19 cellular contexts compared by ENCODE assay signal in the genomic region with DNA sequence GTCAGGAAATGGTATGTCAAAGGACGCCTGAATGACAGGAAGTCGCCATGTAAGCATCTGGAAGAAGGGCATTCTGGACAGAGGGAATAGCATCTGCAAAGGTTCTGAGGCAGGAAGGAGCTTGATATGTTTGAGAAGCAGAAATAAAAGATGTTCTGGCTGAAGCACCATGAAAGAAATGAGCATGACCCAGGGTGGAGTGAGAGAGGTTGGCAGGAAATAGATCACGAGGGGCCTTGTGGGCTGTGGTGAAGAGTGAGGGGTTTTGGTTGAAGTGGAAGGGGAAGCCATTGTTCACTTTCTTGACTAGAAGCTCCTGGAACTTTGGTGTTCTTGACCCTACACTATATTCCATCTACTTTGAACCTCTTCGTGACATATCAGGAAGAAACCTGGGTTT.
DNase-seq lines count a peak whose midpoint lies in the region; ATAC-seq lines count a peak whose summit lies in the region.
"Had no signal": no experiment of that assay in that cellular context is flagged by ENCODE, and none has a peak within 500 bp of the region (broad histone marks: within the 10 kb centered on the region; RNA-seq: fewer than 3 reads in every experiment).

No MANE protein-coding gene starts in this region.

- H3K4me3 Mint-ChIP-seq in activated naive CD8-positive, alpha-beta T cell treated with anti-CD3 and anti-CD28 coated beads, Interleukin-2, amount 50 U/mL, for 24 hours: peak overlapping the region; percentile 53
- peak overlapping the region; percentile 38 for H3K4me3 Mint-ChIP-seq in stimulated activated naive CD8-positive, alpha-beta T cell treated with anti-CD3 and anti-CD28 coated beads, Interleukin-15, Interleukin-2, amounts not matched to agents 100 ng/mL and 50 ng/mL, for 24 hours
- H3K4me3 Mint-ChIP-seq: central memory CD8-positive, alpha-beta T cell; neural progenitor cell had no signal

- no peak for ATAC-seq in activated naive CD8-positive, alpha-beta T cell treated with anti-CD3 and anti-CD28 coated beads, Interleukin-2, amount 50 U/mL, for 24 hours
- ATAC-seq in HG03095 (IDR thresholded peaks at IDR 0.05; ENCODE audit: unreplicated experiment) (no peak), HG03378 (IDR thresholded peaks at IDR 0.05; ENCODE audit: unreplicated experiment) (no peak)
- ATAC-seq: psoas muscle, Right ventricle myocardium inferior had no signal

- peaks cover 67% of the 10 kb centered on the region for H3K4me1 Mint-ChIP-seq in activated naive CD8-positive, alpha-beta T cell treated with anti-CD3 and anti-CD28 coated beads, Interleukin-2, amount 50 U/mL, for 24 hours
- H3K4me1 Mint-ChIP-seq in stimulated activated naive CD8-positive, alpha-beta T cell treated with anti-CD3 and anti-CD28 coated beads, Interleukin-15, Interleukin-2, amounts not matched to agents 100 ng/mL and 50 ng/mL, for 24 hours (ENCODE audit: low read depth): peaks cover 66% of the 10 kb centered on the region
- H3K4me1 Mint-ChIP-seq: neural progenitor cell had no signal

- H3K9me3 Mint-ChIP-seq in activated naive CD8-positive, alpha-beta T cell treated with anti-CD3 and anti-CD28 coated beads, Interleukin-2, amount 50 U/mL, for 24 hours: peaks cover 6% of the 10 kb centered on the region
- no peaks in the 10 kb centered on the region for H3K9me3 Mint-ChIP-seq in stimulated activated naive CD8-positive, alpha-beta T cell treated with anti-CD3 and anti-CD28 coated beads, Interleukin-15, Interleukin-2, amounts not matched to agents 100 ng/mL and 50 ng/mL, for 24 hours
- H3K9me3 Mint-ChIP-seq: central memory CD8-positive, alpha-beta T cell had no signal

- peak overlapping the region; percentile 94 for H3K27ac Mint-ChIP-seq in activated naive CD8-positive, alpha-beta T cell treated with anti-CD3 and anti-CD28 coated beads, Interleukin-2, amount 50 U/mL, for 24 hours
- H3K27ac Mint-ChIP-seq in stimulated activated naive CD8-positive, alpha-beta T cell treated with anti-CD3 and anti-CD28 coated beads, Interleukin-15, Interleukin-2, amounts not matched to agents 100 ng/mL and 50 ng/mL, for 24 hours: peak overlapping the region; percentile 86
- H3K27ac Mint-ChIP-seq: neural progenitor cell had no signal

- H3K36me3 Mint-ChIP-seq in activated naive CD8-positive, alpha-beta T cell treated with anti-CD3 and anti-CD28 coated beads, Interleukin-2, amount 50 U/mL, for 24 hours (ENCODE audit: low read depth): no peaks in the 10 kb centered on the region
- H3K36me3 Mint-ChIP-seq in stimulated activated naive CD8-positive, alpha-beta T cell treated with anti-CD3 and anti-CD28 coated beads, Interleukin-15, Interleukin-2, amounts not matched to agents 100 ng/mL and 50 ng/mL, for 24 hours (ENCODE audit: low read depth): no peaks in the 10 kb centered on the region
- H3K36me3 Mint-ChIP-seq: neural progenitor cell had no signal

- H3K27me3 Mint-ChIP-seq in activated naive CD8-positive, alpha-beta T cell treated with anti-CD3 and anti-CD28 coated beads, Interleukin-2, amount 50 U/mL, for 24 hours: no peaks in the 10 kb centered on the region
- no peaks in the 10 kb centered on the region for H3K27me3 Mint-ChIP-seq in stimulated activated naive CD8-positive, alpha-beta T cell treated with anti-CD3 and anti-CD28 coated beads, Interleukin-15, Interleukin-2, amounts not matched to agents 100 ng/mL and 50 ng/mL, for 24 hours

- DNase-seq in activated gamma-delta T cell treated with Interleukin-2 at 50 U/mL for 16 hours (peak; percentile 22), activated gamma-delta T cell (lab: John Stamatoyannopoulos, UW) (no peak), T-helper 22 cell (ENCODE audit: low read depth) (peak; percentile 19), G401 (ENCODE audit: low spot score) (no peak)
- DNase-seq in activated naive CD8-positive, alpha-beta T cell treated with anti-CD3 and anti-CD28 coated beads, Interleukin-2, amount 50 U/mL, for 24 hours: peak; percentile 34
- DNase-seq: amygdala; DMS79 treated with DMSO at 0.1 percent for 48 hours; effector CD4-positive, alpha-beta T cell; NCI-H1417; NCI-H2171 treated with DMSO at 0.1 percent for 48 hours; psoas muscle; stimulated activated CD4-positive, alpha-beta T cell treated with anti-CD3 and anti-CD28 coated beads, Interleukin-2, amount 100 ng/mL, for 48 hours; substantia nigra had no signal

- in situ Hi-C loops in G401 (cut with HindIII; ENCODE audit: low sequenced_read_pairs): no loop called here

Comparison
In these comparisons a context has a peak if more than half of its experiments do, and no peak if none do; other contexts are left out.
1. DNase-seq: peak in activated gamma-delta T cell treated with Interleukin-2 at 50 U/mL for 16 hours (single experiment), T-helper 22 cell (single experiment) and activated naive CD8-positive, alpha-beta T cell treated with anti-CD3 and anti-CD28 coated beads, Interleukin-2, amount 50 U/mL, for 24 hours (single experiment); none in activated gamma-delta T cell (single experiment) and G401 (single experiment).